Comparison of ENCODE assay signal across 17 cellular contexts in the genomic region with DNA sequence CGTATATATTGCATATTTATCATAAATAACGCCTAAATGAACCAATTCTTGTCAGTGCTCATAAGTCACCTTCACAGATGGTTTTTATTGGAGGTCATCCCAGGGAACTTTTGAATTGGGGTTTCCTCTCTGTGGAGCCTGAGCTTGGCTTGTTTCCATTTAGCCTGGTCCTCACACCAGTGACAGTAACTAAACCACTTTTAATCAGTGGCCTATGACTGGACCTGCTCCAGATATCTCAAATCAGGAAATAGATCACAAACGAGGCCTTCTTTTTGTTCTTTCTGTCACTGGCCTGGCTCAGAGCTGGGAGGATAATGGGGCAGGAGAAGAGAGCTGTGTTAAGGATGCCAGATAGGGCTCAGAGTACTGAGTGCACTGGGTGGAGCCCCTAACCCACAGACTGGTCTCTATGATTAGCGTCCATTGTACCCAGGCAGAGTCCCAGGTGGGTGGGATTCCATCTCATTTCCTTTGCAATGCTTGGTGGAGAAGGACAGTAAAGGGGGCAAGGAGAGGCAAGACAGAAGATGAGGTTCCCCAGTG.
"Had no signal": no experiment of that assay in that cellular context is flagged by ENCODE, and none has a peak within 500 bp of the region (broad histone marks: within the 10 kb centered on the region; RNA-seq: fewer than 3 reads in every experiment).

No MANE protein-coding gene starts in this region.

- H2AFZ ChIP-seq: neural progenitor cell had no signal

- H3K27me3 ChIP-seq: heart right ventricle, left lung, neural progenitor cell, ovary, right atrium auricular region, suprapubic skin, thyroid gland, upper lobe of right lung, vagina had no signal

- H3K9ac ChIP-seq: neural progenitor cell had no signal

- H3K27ac ChIP-seq: heart right ventricle, left lung, lower lobe of right lung, neural progenitor cell, ovary, right atrium auricular region, suprapubic skin, thyroid gland, upper lobe of right lung, vagina had no signal

- H3K4me2 ChIP-seq: neural progenitor cell had no signal

- H3K4me1 ChIP-seq: left lung, lower lobe of right lung, neural progenitor cell, suprapubic skin, thyroid gland, upper lobe of right lung, vagina had no signal

- ATAC-seq: left lung; lower lobe of right lung; natural killer cell treated with Interleukin-12 subunit alpha and Interleukin-12 subunit beta and Interleukin-15 and Interleukin-18, amount 100 ng/mL, for 72 hours; upper lobe of right lung had no signal

- H3K9me3 ChIP-seq: heart right ventricle, left lung, lower lobe of right lung, ovary, right atrium auricular region, suprapubic skin, thyroid gland, upper lobe of right lung, vagina had no signal

- DNase-seq: effector CD8-positive, alpha-beta T cell; heart right ventricle; left lung; lower lobe of right lung; midbrain; nucleus accumbens; ovary; small intestine; stimulated activated CD4-positive, alpha-beta T cell treated with anti-CD3 and anti-CD28 coated beads, Interleukin-2, amount 100 ng/mL, for 48 hours; stimulated activated naive CD4-positive, alpha-beta T cell treated with Interleukin-2 at 50 U/mL for 16 hours; thyroid gland; upper lobe of right lung had no signal

- H3K36me3 ChIP-seq: heart right ventricle, left lung, lower lobe of right lung, neural progenitor cell, ovary, right atrium auricular region, suprapubic skin, thyroid gland, upper lobe of right lung, vagina had no signal

- H3K4me3 ChIP-seq: heart right ventricle, left lung, lower lobe of right lung, neural progenitor cell, ovary, right atrium auricular region, suprapubic skin, thyroid gland, upper lobe of right lung, vagina had no signal
